In genomic region chr20:51651921-51652549, GRCh38 we compare ENCODE assay signal across 27 cellular contexts.
A peak's percentile ranks its signal among the peaks of the same experiment; 100 is the strongest.
DNase-seq lines count a peak whose midpoint lies in the region; ATAC-seq and TF ChIP-seq lines count a peak whose summit lies in the region.
"Had no signal": no experiment of that assay in that cellular context is flagged by ENCODE, and none has a peak within 500 bp of the region (broad histone marks: within the 10 kb centered on the region; RNA-seq: fewer than 3 reads in every experiment).

No MANE protein-coding gene starts in this region.

- TF ChIP-seq CTCF in GM23338 (conservative IDR thresholded peaks at IDR 0.05; ENCODE audit: low read depth in 2 of 2) (no peak), spleen (IDR thresholded peaks at IDR 0.05 in 8 of 11, conservative IDR thresholded peaks at IDR 0.05 in 3 of 11) (no peak)

- no peaks in the 10 kb centered on the region for H4K20me1 ChIP-seq in GM23338 (replicated peaks; ENCODE audit: insufficient read depth)

- H3K18ac ChIP-seq in mesenchymal stem cell (ENCODE audit: low read depth in 1 of 2, low read length in 2 of 2): peak overlapping the region in 1 of 2 experiments; percentile 52

- no peak overlapping the region for H2BK15ac ChIP-seq in mesenchymal stem cell (ENCODE audit: low read depth, poor library complexity, severe bottlenecking)

- peaks cover 3% of the 10 kb centered on the region; the same call in 1 of the 2 replicates for H3K36me3 ChIP-seq in GM23338 (ENCODE audit: insufficient read depth)
- H3K36me3 ChIP-seq in mesenchymal stem cell (ENCODE audit: control insufficient read depth in 1 of 2, insufficient read depth in 2 of 2, low read depth in 1 of 2, low read length in 2 of 2): peaks cover 4 to 57% of the 10 kb centered on the region in 2 experiments
- H3K36me3 ChIP-seq in spleen: peaks cover 0 to 12% (median 0%) of the 10 kb centered on the region in 6 donors
- H3K36me3 ChIP-seq: SJCRH30 had no signal

- peaks cover 4% of the 10 kb centered on the region; the same call in 1 of the 3 replicates for H3K36me3 Mint-ChIP-seq in GM23338 (ENCODE audit: low read depth)
- no peaks in the 10 kb centered on the region for H3K36me3 Mint-ChIP-seq in activated CD4-positive, alpha-beta memory T cell treated with anti-CD3 and anti-CD28 coated beads for 36 hours
- H3K36me3 Mint-ChIP-seq: T-cell had no signal

- no peaks in the 10 kb centered on the region for H3K9me3 Mint-ChIP-seq in GM23338
- no peaks in the 10 kb centered on the region for H3K9me3 Mint-ChIP-seq in activated CD4-positive, alpha-beta memory T cell treated with anti-CD3 and anti-CD28 coated beads for 36 hours
- H3K9me3 Mint-ChIP-seq: activated naive CD8-positive, alpha-beta T cell treated with anti-CD3 and anti-CD28 coated beads, Interleukin-2, amount 50 U/mL, for 24 hours; CD4-positive, alpha-beta T cell; immature natural killer cell; T-cell had no signal

- CTCF ChIA-PET in activated CD4-positive, alpha-beta memory T cell treated with anti-CD3 and anti-CD28 coated beads for 36 hours (lab: Charles Lee): interaction anchor here (0.7 kb wide), 1 partner anchor 27 kb away, joined by 3 read pairs; no protein-coding TSS in a partner anchor

- H2BK5ac ChIP-seq in mesenchymal stem cell (ENCODE audit: low read depth, low read length, poor library complexity, severe bottlenecking): no peak overlapping the region

- H3K4me2 ChIP-seq in GM23338: no peak overlapping the region
- H3K4me2 ChIP-seq in mesenchymal stem cell (ENCODE audit: low read length, poor library complexity, severe bottlenecking): no peak overlapping the region

- H3F3A ChIP-seq in GM23338 (replicated peaks; ENCODE audit: low read depth): peaks cover 4% of the 10 kb centered on the region; the same call in 1 of the 2 replicates

- no peak overlapping the region for H3K4me3 ChIP-seq in GM23338
- no peak overlapping the region for H3K4me3 ChIP-seq in mesenchymal stem cell (ENCODE audit: insufficient read depth in 1 of 2, low read depth in 1 of 2, low read length in 2 of 2)
- H3K4me3 ChIP-seq in spleen: no peak overlapping the region
- H3K4me3 ChIP-seq: SJCRH30, skin epidermis had no signal

- H2AFZ ChIP-seq in GM23338 (no peak overlapping the region), mesenchymal stem cell (ENCODE audit: low read depth, low read length) (no peak overlapping the region)

- no peak overlapping the region for H3K4me3 Mint-ChIP-seq in GM23338
- H3K4me3 Mint-ChIP-seq in activated CD4-positive, alpha-beta memory T cell treated with anti-CD3 and anti-CD28 coated beads for 36 hours: no peak overlapping the region
- H3K4me3 Mint-ChIP-seq: activated CD8-positive, alpha-beta T cell treated with anti-CD3 and anti-CD28 coated beads, Interleukin-2, amount 10 ng/mL, durations not matched to agents 7 days and 5 days; activated naive CD8-positive, alpha-beta T cell treated with anti-CD3 and anti-CD28 coated beads, Interleukin-2, amount 50 U/mL, for 24 hours; CD4-positive, alpha-beta T cell; immature natural killer cell; T-cell had no signal

- no peak overlapping the region for H3K23ac ChIP-seq in mesenchymal stem cell (ENCODE audit: low read length in 2 of 2)

- H3K27me3 ChIP-seq in GM23338 (ENCODE audit: insufficient read depth) (no peaks in the 10 kb centered on the region), mesenchymal stem cell (ENCODE audit: control insufficient read depth in 1 of 2, insufficient read depth in 1 of 2, low read length in 2 of 2) (no peaks in the 10 kb centered on the region), spleen (replicated peaks in 1 of 7) (no peaks in the 10 kb centered on the region)

- H2BK12ac ChIP-seq in mesenchymal stem cell (ENCODE audit: low read length in 2 of 2): peak overlapping the region in 1 of 2 experiments; percentile 17

- H3K9ac ChIP-seq in mesenchymal stem cell (ENCODE audit: low read length): no peak overlapping the region

- DNase-seq in GM23338 (ENCODE audit: low spot score): no peak
- peak; percentile 48 to 58 for DNase-seq in dermis microvascular lymphatic vessel endothelial cell (ENCODE audit: low read depth in 2 of 2)
- no peak for DNase-seq in mesenchymal stem cell
- DNase-seq in spleen: no peak
- DNase-seq in activated CD4-positive, alpha-beta memory T cell treated with anti-CD3 and anti-CD28 coated beads for 36 hours: no peak
- DNase-seq: activated CD8-positive, alpha-beta T cell treated with anti-CD3 and anti-CD28 coated beads, Interleukin-2, amount 10 ng/mL, durations not matched to agents 7 days and 5 days; activated effector memory CD4-positive, alpha-beta T cell treated with anti-CD3 and anti-CD28 coated beads, Interleukin-2, amount 50 U/mL, for 16 hours; activated naive CD8-positive, alpha-beta T cell treated with anti-CD3 and anti-CD28 coated beads, Interleukin-2, amount 50 U/mL, for 24 hours; CD4-positive, alpha-beta T cell; cerebellar nuclear complex; effector CD8-positive, alpha-beta T cell; foreskin fibroblast; hippocampal formation; immature natural killer cell; left ventricle myocardium superior; MM.1S; NCI-H1436 treated with DMSO at 0.1 percent for 48 hours; NCI-H524 treated with DMSO at 0.1 percent for 48 hours; SJCRH30; stimulated activated CD4-positive, alpha-beta T cell treated with anti-CD3 and anti-CD28 coated beads, Interleukin-1b, Interleukin-23, amount 100 ng/mL, for 48 hours; substantia nigra; T-cell had no signal

- H4K91ac ChIP-seq in mesenchymal stem cell (ENCODE audit: low read length): no peak overlapping the region

- H3K9me3 ChIP-seq in mesenchymal stem cell (ENCODE audit: control insufficient read depth, low read length) (no peaks in the 10 kb centered on the region), spleen (no peaks in the 10 kb centered on the region)
- H3K9me3 ChIP-seq: SJCRH30 had no signal

- H3K27me3 Mint-ChIP-seq in GM23338 (ENCODE audit: insufficient read depth, low read depth, poor library complexity): peaks cover 5% of the 10 kb centered on the region
- no peaks in the 10 kb centered on the region for H3K27me3 Mint-ChIP-seq in activated CD4-positive, alpha-beta memory T cell treated with anti-CD3 and anti-CD28 coated beads for 36 hours
- H3K27me3 Mint-ChIP-seq: CD4-positive, alpha-beta T cell had no signal

- peaks cover 4% of the 10 kb centered on the region for H3K79me1 ChIP-seq in mesenchymal stem cell (replicated peaks; ENCODE audit: low read length, poor library complexity, severe bottlenecking)

- H3K4me1 ChIP-seq in GM23338 (ENCODE audit: insufficient read depth) (no peaks in the 10 kb centered on the region), mesenchymal stem cell (ENCODE audit: control insufficient read depth, insufficient read depth, low read depth, low read length) (peaks cover 4% of the 10 kb centered on the region), spleen (peaks cover 2 to 36% (median 22%) of the 10 kb centered on the region in 6 donors)
- H3K4me1 ChIP-seq: SJCRH30 had no signal

- H3K14ac ChIP-seq in mesenchymal stem cell (ENCODE audit: low read length in 2 of 2): no peak overlapping the region

- peak overlapping the region; percentile 57 for H2AK5ac ChIP-seq in mesenchymal stem cell (ENCODE audit: low read length, severe bottlenecking)

- no peak overlapping the region for H3K27ac Mint-ChIP-seq in GM23338
- H3K27ac Mint-ChIP-seq in activated CD4-positive, alpha-beta memory T cell treated with anti-CD3 and anti-CD28 coated beads for 36 hours: no peak overlapping the region
- H3K27ac Mint-ChIP-seq: activated CD8-positive, alpha-beta T cell treated with anti-CD3 and anti-CD28 coated beads, Interleukin-2, amount 10 ng/mL, durations not matched to agents 7 days and 5 days; activated naive CD8-positive, alpha-beta T cell treated with anti-CD3 and anti-CD28 coated beads, Interleukin-2, amount 50 U/mL, for 24 hours; CD4-positive, alpha-beta T cell; immature natural killer cell; T-cell had no signal

- POLR2A ChIA-PET in activated CD4-positive, alpha-beta memory T cell treated with anti-CD3 and anti-CD28 coated beads for 36 hours (lab: Charles Lee): no interaction called here

- peak overlapping the region; percentile 78 for H4K8ac ChIP-seq in mesenchymal stem cell (ENCODE audit: low read length)

- H2BK120ac ChIP-seq in mesenchymal stem cell (ENCODE audit: low read depth, low read length): no peak overlapping the region

- 92% methylated on average over 11 of the region's 12 CpGs for WGBS in mesenchymal stem cell
- 40 to 68% (median 59%) methylated on average over 12 of the region's 12 CpGs for WGBS in spleen, 5 donors

- peak overlapping the region in 1 of 2 experiments; percentile 4 for H3K4ac ChIP-seq in mesenchymal stem cell (ENCODE audit: low read depth in 1 of 2, low read length in 2 of 2)

- no peaks in the 10 kb centered on the region for H3K79me2 ChIP-seq in GM23338 (replicated peaks; ENCODE audit: insufficient read depth)

- no peaks in the 10 kb centered on the region for H3K4me1 Mint-ChIP-seq in GM23338
- no peaks in the 10 kb centered on the region for H3K4me1 Mint-ChIP-seq in activated CD4-positive, alpha-beta memory T cell treated with anti-CD3 and anti-CD28 coated beads for 36 hours (ENCODE audit: low read depth)

- ATAC-seq in GM23338 (no peak), GM18520 (IDR thresholded peaks at IDR 0.05; ENCODE audit: unreplicated experiment) (no peak), GM21515 (IDR thresholded peaks at IDR 0.05; ENCODE audit: unreplicated experiment) (no peak)
- ATAC-seq: activated CD4-positive, CD25-positive, alpha-beta regulatory T cell treated with anti-CD3 and anti-CD28 coated beads, Interleukin-2, amount 50 U/mL, for 24 hours; activated CD8-positive, alpha-beta T cell treated with anti-CD3 and anti-CD28 coated beads, Interleukin-2, amount 10 ng/mL, durations not matched to agents 7 days and 5 days; activated naive CD8-positive, alpha-beta T cell treated with anti-CD3 and anti-CD28 coated beads, Interleukin-2, amount 50 U/mL, for 24 hours; left ventricle myocardium superior; Panc1; T-cell had no signal

- no peaks in the 10 kb centered on the region for H3K9me2 ChIP-seq in GM23338 (ENCODE audit: insufficient read depth)

- no peak for TF ChIP-seq POLR2A in spleen (IDR thresholded peaks at IDR 0.05)

- intact Hi-C loops in spleen (cut with DNase I; ENCODE audit: low total_unique reads): no loop called here
- intact Hi-C loops in activated CD4-positive, alpha-beta memory T cell treated with anti-CD3 and anti-CD28 coated beads for 36 hours (cut with micrococcal nuclease): loop anchor here (10.0 kb wide), 1 partner anchor 113 kb away; the partner anchor contains the start of gene ATP9A

- H3K27ac ChIP-seq in GM23338 (ENCODE audit: low read depth): peak overlapping the region; percentile 20; the same call in 1 of the 2 replicates
- H3K27ac ChIP-seq in mesenchymal stem cell (ENCODE audit: low read length, poor library complexity, severe bottlenecking): no peak overlapping the region
- H3K27ac ChIP-seq in spleen: peak overlapping the region in 6 of 8 donors; percentile 4 to 63 (median 22)
- H3K27ac ChIP-seq: SJCRH30, skin epidermis had no signal

Comparison
In these comparisons a context has a peak if more than half of its experiments do, and no peak if none do; other contexts are left out.
1. DNase-seq: peak in dermis microvascular lymphatic vessel endothelial cell (2 of 2); none in GM23338 (single experiment), mesenchymal stem cell (single experiment), spleen (single experiment) and activated CD4-positive, alpha-beta memory T cell treated with anti-CD3 and anti-CD28 coated beads for 36 hours (single experiment).